Comparison of ENCODE assay signal across 10 cellular contexts in genomic region chr4:40200881-40201797, GRCh38. TPM values are rescaled to one million over a fixed set of nuclear protein-coding genes. Genes with fewer than 3 reads are reported as not detected.
A peak's percentile ranks its signal among the peaks of the same experiment; 100 is the strongest.
DNase-seq lines count a peak whose midpoint lies in the region; ATAC-seq and TF ChIP-seq lines count a peak whose summit lies in the region.
"Had no signal": no experiment of that assay in that cellular context is flagged by ENCODE, and none has a peak within 500 bp of the region (broad histone marks: within the 10 kb centered on the region; RNA-seq: fewer than 3 reads in every experiment).

No MANE protein-coding gene starts in this region.

- intact Hi-C loops in cardiac septum (cut with DNase I), result no loop called here

- no peak overlapping the region for H3K4me3 Mint-ChIP-seq in glutamatergic neuron (ENCODE audit: unreplicated experiment)

- no peaks in the 10 kb centered on the region for H3K4me1 Mint-ChIP-seq in glutamatergic neuron (ENCODE audit: low read depth, unreplicated experiment)

- peak; percentile 63 for DNase-seq in CD1c-positive myeloid dendritic cell (ENCODE audit: extremely low spot score)
- peak; percentile 15 for DNase-seq in inferior parietal cortex (ENCODE audit: extremely low spot score)
- no peak for DNase-seq in NCI-H2107 (lab: John Stamatoyannopoulos, UW)
- no peak for DNase-seq in glutamatergic neuron
- DNase-seq in cardiac septum (ENCODE audit: low spot score), result no peak
- DNase-seq: activated CD4-positive, alpha-beta T cell treated with anti-CD3 and anti-CD28 coated beads for 1 hour; retina had no signal

- ATAC-seq in HG02610 (IDR thresholded peaks at IDR 0.05; ENCODE audit: unreplicated experiment), result peak; percentile 18
- ATAC-seq in SK-N-SH treated with all-trans-retinoic acid at 6 μM for 48 hours, result no peak
- no peak for ATAC-seq in HG03521 (IDR thresholded peaks at IDR 0.05; ENCODE audit: unreplicated experiment)

- TF ChIP-seq CTCF in glutamatergic neuron (IDR thresholded peaks at IDR 0.05; ENCODE audit: partially characterized antibody, unreplicated experiment), result no peak

- no peak overlapping the region for H3K27ac Mint-ChIP-seq in glutamatergic neuron (ENCODE audit: unreplicated experiment)

- no peaks in the 10 kb centered on the region for H3K9me3 Mint-ChIP-seq in glutamatergic neuron (ENCODE audit: unreplicated experiment)

- peaks cover 2% of the 10 kb centered on the region for H3K27me3 Mint-ChIP-seq in glutamatergic neuron (ENCODE audit: unreplicated experiment)

- H3K36me3 Mint-ChIP-seq in glutamatergic neuron (ENCODE audit: unreplicated experiment), result no peaks in the 10 kb centered on the region

TF ChIP-seq in SK-N-SH treated with all-trans-retinoic acid at 6 μM for 48 hours, 23 proteins besides CTCF, POLR2A, EP300 and RAD21:
- TF ChIP-seq ARNTL (CRISPR knock-in tag; IDR thresholded peaks at IDR 0.05; ENCODE audit: borderline replicate concordance, low read depth) (no peak), TCF4 (CRISPR knock-in tag; IDR thresholded peaks at IDR 0.05; ENCODE audit: borderline replicate concordance) (peak; percentile 68)

RNA-seq across cellular contexts. Expression of gene RHOH, which starts 4.3 kb away (rescaled TPM):
- not detected for total RNA-seq in glutamatergic neuron (ENCODE audit: unreplicated experiment)
- total RNA-seq in cardiac septum, result 0.78 TPM

Comparison
In these comparisons a context has a peak if more than half of its experiments do, and no peak if none do; other contexts are left out.
1. DNase-seq: peak in CD1c-positive myeloid dendritic cell (single experiment) and inferior parietal cortex (single experiment); none in NCI-H2107 (single experiment), glutamatergic neuron (single experiment) and cardiac septum (single experiment).